ENCODE assay signal across 2 cellular contexts in the genomic region with DNA sequence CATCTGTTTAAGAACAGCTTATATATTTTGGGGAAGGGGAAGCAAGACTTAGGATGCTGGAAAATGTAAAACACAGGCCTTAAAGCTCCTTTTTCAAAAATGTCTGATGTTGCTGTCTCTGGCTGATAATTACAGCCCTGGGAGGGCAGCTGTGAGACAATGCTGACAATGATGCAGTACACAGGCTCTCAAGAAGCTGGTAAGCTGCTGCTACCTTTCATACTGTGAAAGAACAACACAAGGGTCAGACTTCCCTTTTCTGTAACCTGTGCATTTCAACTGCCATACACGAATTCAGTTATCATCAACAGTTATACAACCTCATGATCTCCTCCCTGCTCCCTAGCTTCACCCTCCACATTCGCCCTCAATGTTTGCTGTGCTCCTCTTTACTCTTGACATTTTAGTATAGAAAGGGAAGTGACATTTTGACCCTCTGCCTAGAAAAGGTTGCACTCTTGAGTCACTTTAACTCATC.
TF ChIP-seq lines count a peak whose summit lies in the region.

No MANE protein-coding gene starts in this region.

TF ChIP-seq in A549, 52 proteins besides CTCF, POLR2A, EP300 and RAD21 (continued from another document):
- TF ChIP-seq NPAS2 (CRISPR knock-in tag; IDR thresholded peaks at IDR 0.05; ENCODE audit: borderline replicate concordance) (no peak), BCL3 (IDR thresholded peaks at IDR 0.05) (0 out of 3 replicates have a peak, but pooled peaks have one; percentile 7)

TF ChIP-seq in HEK293, 187 proteins besides CTCF, POLR2A, EP300 and RAD21 (continued from another document):
- TF ChIP-seq ZSCAN5A (tag by site-specific recombination; IDR thresholded peaks at IDR 0.05) (no peak), ZFP41 (tag by site-specific recombination; IDR thresholded peaks at IDR 0.05; ENCODE audit: borderline replicate concordance) (no peak), FEZF1 (tag by site-specific recombination; IDR thresholded peaks at IDR 0.05) (0 out of 2 replicates have a peak, but pooled peaks have one; percentile 24), SP7 (tag by site-specific recombination; IDR thresholded peaks at IDR 0.05) (peak; percentile 83), ZNF548 (tag by site-specific recombination; IDR thresholded peaks at IDR 0.05) (no peak), PRDM1 (tag by site-specific recombination; IDR thresholded peaks at IDR 0.05) (no peak), OSR2 (tag by site-specific recombination; IDR thresholded peaks at IDR 0.05) (peak; percentile 93), ZNF354C (tag by site-specific recombination; IDR thresholded peaks at IDR 0.05; ENCODE audit: borderline replicate concordance, low read depth) (no peak), SETDB1 (IDR thresholded peaks at IDR 0.05; ENCODE audit: insufficient read length, low read length) (no peak), KLF16 (tag by site-specific recombination; IDR thresholded peaks at IDR 0.05) (no peak), TRIM28 (IDR thresholded peaks at IDR 0.05; ENCODE audit: borderline replicate concordance, low read length) (peak; percentile 87), ELK4 (IDR thresholded peaks at IDR 0.05; ENCODE audit: borderline replicate concordance, low read depth, low read length) (no peak), ZNF133 (tag by site-specific recombination; IDR thresholded peaks at IDR 0.05) (no peak), ZNF19 (tag by site-specific recombination; IDR thresholded peaks at IDR 0.05; ENCODE audit: low read depth) (no peak), GFI1B (tag by site-specific recombination; IDR thresholded peaks at IDR 0.05) (no peak), ZNF394 (tag by site-specific recombination; IDR thresholded peaks at IDR 0.05; ENCODE audit: borderline replicate concordance) (no peak; the same call in 1 of the 2 replicates), ZNF391 (tag by site-specific recombination; IDR thresholded peaks at IDR 0.05; ENCODE audit: borderline replicate concordance, low read depth) (no peak), ZNF600 (tag by site-specific recombination; IDR thresholded peaks at IDR 0.05) (peak; percentile 15; the same call in 1 of the 2 replicates), ZNF114 (tag by site-specific recombination; IDR thresholded peaks at IDR 0.05) (no peak), ZNF544 (tag by site-specific recombination; IDR thresholded peaks at IDR 0.05) (no peak), ZNF248 (tag by site-specific recombination; IDR thresholded peaks at IDR 0.05) (no peak), ZIC2 (tag by site-specific recombination; IDR thresholded peaks at IDR 0.05) (no peak), ZSCAN16 (tag by site-specific recombination; IDR thresholded peaks at IDR 0.05) (no peak), ZNF629 (tag by site-specific recombination; IDR thresholded peaks at IDR 0.05) (no peak), ZFHX2 (tag by site-specific recombination; conservative IDR thresholded peaks at IDR 0.05) (no peak), ZNF335 (tag by site-specific recombination; conservative IDR thresholded peaks at IDR 0.05) (no peak)
- TF ChIP-seq, protein P1, sequence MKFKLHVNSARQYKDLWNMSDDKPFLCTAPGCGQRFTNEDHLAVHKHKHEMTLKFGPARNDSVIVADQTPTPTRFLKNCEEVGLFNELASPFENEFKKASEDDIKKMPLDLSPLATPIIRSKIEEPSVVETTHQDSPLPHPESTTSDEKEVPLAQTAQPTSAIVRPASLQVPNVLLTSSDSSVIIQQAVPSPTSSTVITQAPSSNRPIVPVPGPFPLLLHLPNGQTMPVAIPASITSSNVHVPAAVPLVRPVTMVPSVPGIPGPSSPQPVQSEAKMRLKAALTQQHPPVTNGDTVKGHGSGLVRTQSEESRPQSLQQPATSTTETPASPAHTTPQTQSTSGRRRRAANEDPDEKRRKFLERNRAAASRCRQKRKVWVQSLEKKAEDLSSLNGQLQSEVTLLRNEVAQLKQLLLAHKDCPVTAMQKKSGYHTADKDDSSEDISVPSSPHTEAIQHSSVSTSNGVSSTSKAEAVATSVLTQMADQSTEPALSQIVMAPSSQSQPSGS (tag by site-specific recombination; IDR thresholded peaks at IDR 0.05; ENCODE audit: low read depth): no peak
